In genomic region chr18:57077786-57078552, GRCh38 we compare ENCODE assay signal across 7 cellular contexts.
DNase-seq lines count a peak whose midpoint lies in the region; ATAC-seq lines count a peak whose summit lies in the region.

No MANE protein-coding gene starts in this region.

- ATAC-seq in GM18907 (IDR thresholded peaks at IDR 0.05; ENCODE audit: unreplicated experiment), result peak; percentile 90
- peak; percentile 92 for ATAC-seq in HG02642 (IDR thresholded peaks at IDR 0.05; ENCODE audit: poor library complexity, unreplicated experiment)
- ATAC-seq in sciatic nerve, result peak; percentile 10

- DNase-seq in NOMO-1 treated with dmso at 0.1 percent for 144 hours (lab: John Stamatoyannopoulos, UW; ENCODE audit: unreplicated experiment), result peak; percentile 75
- DNase-seq in sciatic nerve (ENCODE audit: low spot score), result no peak
- no peak for DNase-seq in HCEC 1CT
- no peak for DNase-seq in AG20443 (ENCODE audit: low spot score)
- DNase-seq in DMS153 treated with DMSO at 0.1 percent for 48 hours (lab: John Stamatoyannopoulos, UW; ENCODE audit: unreplicated experiment), result no peak

- intact Hi-C loops in sciatic nerve (cut with DNase I), result no loop called here

Comparison
In these comparisons a context has a peak if more than half of its experiments do, and no peak if none do; other contexts are left out.
1. ATAC-seq: peak in every context shown above with its lines; median percentile 92 in HG02642; 90 in GM18907; 10 in sciatic nerve.